21 cellular contexts compared by ENCODE assay signal in the genomic region with DNA sequence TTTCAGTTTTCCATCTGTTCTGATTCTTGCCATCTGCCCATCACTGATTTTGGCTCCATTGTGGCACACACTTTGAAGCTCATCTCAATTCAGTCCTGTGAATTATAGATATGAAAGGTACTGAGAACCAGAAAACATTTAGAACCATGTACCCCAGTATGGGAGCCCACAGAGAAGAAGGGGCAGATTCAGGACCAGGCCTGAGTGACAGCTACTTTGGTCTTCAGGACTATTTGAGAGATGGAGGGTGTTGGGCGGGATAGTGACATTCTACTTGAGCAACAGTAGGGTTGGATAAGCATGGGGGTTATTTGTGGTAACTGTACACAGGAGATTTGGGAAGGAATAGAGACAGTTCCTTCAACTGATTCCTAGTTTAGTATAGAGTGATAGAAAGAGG.
"Had no signal": no experiment of that assay in that cellular context is flagged by ENCODE, and none has a peak within 500 bp of the region (broad histone marks: within the 10 kb centered on the region; RNA-seq: fewer than 3 reads in every experiment).

No MANE protein-coding gene starts in this region.

- H3K9me3 Mint-ChIP-seq: nephron progenitor cell; stimulated activated effector memory CD8-positive, alpha-beta T cell treated with anti-CD3 and anti-CD28 coated beads, Interleukin-12 subunit alpha, Interleukin-12 subunit beta, amount 100 ng/mL, for 72 hours; type B pancreatic cell had no signal

- H3K4me3 ChIP-seq: esophagus muscularis mucosa, gastroesophageal sphincter, left ventricle myocardium inferior, lower lobe of right lung, prostate gland, right lobe of liver, suprapubic skin, thyroid gland had no signal

- H3K36me3 Mint-ChIP-seq: naive thymus-derived CD4-positive, alpha-beta T cell; stimulated activated effector memory CD8-positive, alpha-beta T cell treated with anti-CD3 and anti-CD28 coated beads, Interleukin-12 subunit alpha, Interleukin-12 subunit beta, amount 100 ng/mL, for 72 hours; type B pancreatic cell had no signal

- DNase-seq: effector memory CD8-positive, alpha-beta T cell; kidney; left cardiac atrium; left ventricle myocardium inferior; lower lobe of right lung; mesendoderm; naive thymus-derived CD4-positive, alpha-beta T cell; nephron progenitor cell; right lobe of liver; stimulated activated CD4-positive, alpha-beta T cell treated with anti-CD3 and anti-CD28 coated beads, Interleukin-4, amount 100 ng/mL, for 1 hour; stimulated activated CD8-positive, alpha-beta memory T cell treated with anti-CD3 and anti-CD28 coated beads, Interleukin-4, amount 100 ng/mL, for 48 hours; stimulated activated naive CD8-positive, alpha-beta T cell treated with anti-CD3 and anti-CD28 coated beads, Interleukin-15, Interleukin-2, amounts not matched to agents 100 U/mL and 50 U/mL, for 24 hours; thyroid gland had no signal

- H3K27me3 Mint-ChIP-seq: effector memory CD8-positive, alpha-beta T cell; naive thymus-derived CD4-positive, alpha-beta T cell; type B pancreatic cell had no signal

- H3K9ac ChIP-seq: parathyroid adenoma had no signal

- H3K27ac ChIP-seq: epithelial cell of prostate, esophagus muscularis mucosa, gastroesophageal sphincter, left ventricle myocardium inferior, lower lobe of right lung, parathyroid adenoma, prostate gland, right lobe of liver, suprapubic skin, thyroid gland had no signal

- H3K4me1 Mint-ChIP-seq: naive thymus-derived CD4-positive, alpha-beta T cell; nephron progenitor cell; stimulated activated effector memory CD8-positive, alpha-beta T cell treated with anti-CD3 and anti-CD28 coated beads, Interleukin-12 subunit alpha, Interleukin-12 subunit beta, amount 100 ng/mL, for 72 hours had no signal

- H3K9me3 ChIP-seq: esophagus muscularis mucosa, gastroesophageal sphincter, left ventricle myocardium inferior, lower lobe of right lung, prostate gland, right lobe of liver, suprapubic skin, thyroid gland had no signal

- H2AFZ ChIP-seq: parathyroid adenoma had no signal

- ATAC-seq: effector memory CD8-positive, alpha-beta T cell; gastroesophageal sphincter; left cardiac atrium; lower lobe of right lung; naive thymus-derived CD4-positive, alpha-beta T cell; right lobe of liver; stimulated activated effector memory CD8-positive, alpha-beta T cell treated with anti-CD3 and anti-CD28 coated beads, Interleukin-12 subunit alpha, Interleukin-12 subunit beta, amount 100 ng/mL, for 72 hours; stimulated activated naive CD8-positive, alpha-beta T cell treated with anti-CD3 and anti-CD28 coated beads, Interleukin-15, Interleukin-2, amounts not matched to agents 100 U/mL and 50 U/mL, for 24 hours had no signal

- H3K4me1 ChIP-seq: esophagus muscularis mucosa, gastroesophageal sphincter, left ventricle myocardium inferior, lower lobe of right lung, parathyroid adenoma, prostate gland, right lobe of liver, suprapubic skin, thyroid gland had no signal

- H3K36me3 ChIP-seq: esophagus muscularis mucosa, gastroesophageal sphincter, left ventricle myocardium inferior, lower lobe of right lung, prostate gland, right lobe of liver, suprapubic skin, thyroid gland had no signal

- H3K27me3 ChIP-seq: esophagus muscularis mucosa, gastroesophageal sphincter, right lobe of liver, suprapubic skin, thyroid gland had no signal

- H3K4me3 Mint-ChIP-seq: effector memory CD8-positive, alpha-beta T cell; naive thymus-derived CD4-positive, alpha-beta T cell; nephron progenitor cell; stimulated activated effector memory CD8-positive, alpha-beta T cell treated with anti-CD3 and anti-CD28 coated beads, Interleukin-12 subunit alpha, Interleukin-12 subunit beta, amount 100 ng/mL, for 72 hours; type B pancreatic cell had no signal

- H3K79me2 ChIP-seq: parathyroid adenoma had no signal

- H3K27ac Mint-ChIP-seq: effector memory CD8-positive, alpha-beta T cell; naive thymus-derived CD4-positive, alpha-beta T cell; nephron progenitor cell; stimulated activated effector memory CD8-positive, alpha-beta T cell treated with anti-CD3 and anti-CD28 coated beads, Interleukin-12 subunit alpha, Interleukin-12 subunit beta, amount 100 ng/mL, for 72 hours; type B pancreatic cell had no signal
